ENCODE assay signal across 19 cellular contexts in the genomic region with DNA sequence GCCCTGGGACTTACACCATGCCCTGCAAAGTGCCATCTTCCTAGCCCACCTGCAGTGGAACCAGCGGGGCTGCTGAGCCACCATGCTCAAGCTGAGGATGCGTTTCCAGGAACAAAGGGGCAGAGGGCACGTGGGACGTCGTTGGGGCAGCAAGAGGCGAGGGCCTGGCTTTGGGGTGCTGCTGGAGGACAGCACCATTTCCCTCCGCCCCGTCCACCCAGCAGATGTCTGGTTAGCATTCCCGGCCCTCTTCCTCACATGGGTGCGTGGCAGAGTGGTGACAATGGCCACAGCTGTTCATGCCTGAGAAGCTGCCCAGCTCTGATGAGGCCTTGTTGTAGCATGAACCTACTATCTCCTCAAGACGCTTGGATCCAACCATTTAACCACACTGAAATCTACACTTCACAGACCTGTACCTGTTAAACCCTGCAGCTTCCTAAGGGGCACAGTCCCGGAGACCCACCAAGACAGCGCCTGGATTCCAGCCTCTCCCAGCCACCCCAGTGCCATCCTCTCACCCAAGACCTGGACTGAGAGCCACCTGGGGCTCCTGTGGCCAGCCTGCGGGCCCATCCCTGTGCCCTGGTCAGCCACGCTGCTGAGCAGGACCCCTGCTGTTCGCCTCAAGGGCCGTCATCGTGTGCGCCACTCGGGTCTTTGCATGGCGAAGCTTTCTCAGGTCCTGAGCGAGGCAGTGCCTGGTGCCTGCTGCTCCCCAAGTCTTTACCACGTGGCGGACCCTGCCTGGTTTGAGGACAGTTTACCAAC. TPM values are rescaled to one million over a fixed set of nuclear protein-coding genes. Genes with fewer than 3 reads are reported as not detected.
A peak's percentile ranks its signal among the peaks of the same experiment; 100 is the strongest.
DNase-seq lines count a peak whose midpoint lies in the region; ATAC-seq and TF ChIP-seq lines count a peak whose summit lies in the region.
"Had no signal": no experiment of that assay in that cellular context is flagged by ENCODE, and none has a peak within 500 bp of the region (broad histone marks: within the 10 kb centered on the region; RNA-seq: fewer than 3 reads in every experiment).

No MANE protein-coding gene starts in this region.

- no peak for DNase-seq in activated naive CD4-positive, alpha-beta T cell treated with anti-CD3 and anti-CD28 coated beads, Interleukin-2, amount 50 U/mL, for 72 hours (ENCODE audit: low spot score in 2 of 2)
- DNase-seq in activated naive CD4-positive, alpha-beta T cell treated with Interleukin-2 at 50 U/mL for 16 hours = no peak
- DNase-seq in lower lobe of right lung (peak; percentile 46), osteocyte (ENCODE audit: extremely low spot score, unreplicated experiment) (no peak), NCI-H510A treated with DMSO at 0.1 percent for 48 hours (lab: John Stamatoyannopoulos, UW) (no peak)
- DNase-seq: DMS79; NCI-H1105; occipital lobe; stimulated activated CD4-positive, alpha-beta T cell treated with anti-CD3 and anti-CD28 coated beads, Interleukin-4, amount 100 ng/mL, for 4 hours had no signal

- H3K9me3 Mint-ChIP-seq in activated naive CD4-positive, alpha-beta T cell treated with anti-CD3 and anti-CD28 coated beads, Interleukin-2, amount 50 U/mL, for 72 hours = no peaks in the 10 kb centered on the region
- H3K9me3 Mint-ChIP-seq in brain (no peaks in the 10 kb centered on the region), osteocyte (ENCODE audit: unreplicated experiment) (no peaks in the 10 kb centered on the region)
- H3K9me3 Mint-ChIP-seq: activated CD4-positive, alpha-beta memory T cell treated with anti-CD3 and anti-CD28 coated beads for 36 hours; CD14-positive monocyte; mesothelial cell of epicardium had no signal

- H3K27me3 ChIP-seq in lower lobe of right lung (ENCODE audit: low read depth) = no peaks in the 10 kb centered on the region
- H3K27me3 ChIP-seq in stomach smooth muscle (ENCODE audit: control insufficient read depth in 1 of 2, insufficient read depth in 2 of 2, low read length in 2 of 2) = no peaks in the 10 kb centered on the region
- H3K27me3 ChIP-seq: upper lobe of left lung had no signal

- intact Hi-C loops in lower lobe of right lung (cut with DNase I) = no loop called here

- ATAC-seq in activated naive CD4-positive, alpha-beta T cell treated with anti-CD3 and anti-CD28 coated beads, Interleukin-2, amount 50 U/mL, for 72 hours = no peak
- ATAC-seq in lower lobe of right lung = no peak
- no peak for ATAC-seq in HG02973 (IDR thresholded peaks at IDR 0.05; ENCODE audit: unreplicated experiment)

- H3K9me3 ChIP-seq in lower lobe of right lung (no peaks in the 10 kb centered on the region), stomach smooth muscle (ENCODE audit: control insufficient read depth in 2 of 2, low read length in 2 of 2) (no peaks in the 10 kb centered on the region)
- H3K9me3 ChIP-seq: upper lobe of left lung had no signal

- H3K27me3 Mint-ChIP-seq in brain (peaks cover 6% of the 10 kb centered on the region), osteocyte (ENCODE audit: unreplicated experiment) (no peaks in the 10 kb centered on the region)

- H3K4me1 Mint-ChIP-seq in brain (peaks cover 12% of the 10 kb centered on the region), osteocyte (ENCODE audit: unreplicated experiment) (peaks cover 15% of the 10 kb centered on the region)

- no peak overlapping the region for H3K9ac ChIP-seq in stomach smooth muscle (ENCODE audit: low read length in 2 of 2)
- H3K9ac ChIP-seq: KMS-11 had no signal

- peak overlapping the region; percentile 29 to 73 for H3K27ac Mint-ChIP-seq in activated naive CD4-positive, alpha-beta T cell treated with anti-CD3 and anti-CD28 coated beads, Interleukin-2, amount 50 U/mL, for 72 hours
- H3K27ac Mint-ChIP-seq in brain = peak overlapping the region in 3 of 5 experiments; percentile 48 to 74 (median 48)
- no peak overlapping the region for H3K27ac Mint-ChIP-seq in osteocyte (ENCODE audit: unreplicated experiment)
- H3K27ac Mint-ChIP-seq: activated CD4-positive, alpha-beta memory T cell treated with anti-CD3 and anti-CD28 coated beads for 36 hours had no signal

- H3K36me3 ChIP-seq in lower lobe of right lung (peaks cover 38% of the 10 kb centered on the region), stomach smooth muscle (ENCODE audit: control insufficient read depth in 2 of 2, insufficient read depth in 2 of 2, low read length in 2 of 2) (peaks cover 21 to 24% of the 10 kb centered on the region in 2 donors)

- H3K36me3 Mint-ChIP-seq in activated naive CD4-positive, alpha-beta T cell treated with anti-CD3 and anti-CD28 coated beads, Interleukin-2, amount 50 U/mL, for 72 hours = no peaks in the 10 kb centered on the region
- H3K36me3 Mint-ChIP-seq in brain = peaks cover 31% of the 10 kb centered on the region
- peaks cover 17% of the 10 kb centered on the region for H3K36me3 Mint-ChIP-seq in osteocyte (ENCODE audit: unreplicated experiment)

- H3K27ac ChIP-seq in lower lobe of right lung (no peak overlapping the region), stomach smooth muscle (ENCODE audit: low read length) (peak overlapping the region; percentile 18)
- H3K27ac ChIP-seq: KMS-11 had no signal

- TF ChIP-seq CTCF in brain (conservative IDR thresholded peaks at IDR 0.05) (no peak), lower lobe of right lung (IDR thresholded peaks at IDR 0.05) (no peak), osteocyte (IDR thresholded peaks at IDR 0.05) (no peak)

- H3K4me3 ChIP-seq in lower lobe of right lung = no peak overlapping the region
- no peak overlapping the region for H3K4me3 ChIP-seq in stomach smooth muscle (ENCODE audit: low read length in 2 of 2)
- H3K4me3 ChIP-seq: coronary artery, skin epidermis, upper lobe of left lung had no signal

- no peak overlapping the region for H3K4me3 Mint-ChIP-seq in brain
- no peak overlapping the region for H3K4me3 Mint-ChIP-seq in osteocyte (ENCODE audit: unreplicated experiment)
- H3K4me3 Mint-ChIP-seq: activated CD4-positive, alpha-beta memory T cell treated with anti-CD3 and anti-CD28 coated beads for 36 hours; CD14-positive monocyte; mesothelial cell of epicardium had no signal

- H3K4me1 ChIP-seq in lower lobe of right lung (peaks cover 7% of the 10 kb centered on the region), stomach smooth muscle (ENCODE audit: control insufficient read depth, insufficient read depth, low read length) (peaks cover 60% of the 10 kb centered on the region)

RNA-seq across cellular contexts. Expression of a gene that starts 33.2 kb away (rescaled TPM):
- under 1 TPM; 0.20 to 0.43 TPM for total RNA-seq in activated naive CD4-positive, alpha-beta T cell treated with anti-CD3 and anti-CD28 coated beads, Interleukin-2, amount 50 U/mL, for 72 hours
- 12.6 TPM for polyA plus RNA-seq in brain (ENCODE audit: insufficient read depth, low read depth, low replicate concordance)
- total RNA-seq in lower lobe of right lung (0.92 TPM), osteocyte (2.9 and 3.2 TPM in 2 replicates)
- polyA plus RNA-seq: CD14-positive monocyte had no signal
